ENCODE assay signal across 21 cellular contexts in genomic region chr2:88136817-88137216, GRCh38.
A peak's percentile ranks its signal among the peaks of the same experiment; 100 is the strongest.
DNase-seq lines count a peak whose midpoint lies in the region; ATAC-seq and FAIRE-seq lines count a peak whose summit lies in the region.
"Had no signal": no experiment of that assay in that cellular context is flagged by ENCODE, and none has a peak within 500 bp of the region (broad histone marks: within the 10 kb centered on the region; RNA-seq: fewer than 3 reads in every experiment).

No MANE protein-coding gene starts in this region.

- FAIRE-seq in urothelium cell line (lab: Jason Lieb, UNC) = peak; percentile 20
- FAIRE-seq: GM12891, GM18507, H54 had no signal

- no peak for ATAC-seq in HG03469 (IDR thresholded peaks at IDR 0.05; ENCODE audit: unreplicated experiment)
- no peak for ATAC-seq in HG03159 (IDR thresholded peaks at IDR 0.05; ENCODE audit: unreplicated experiment)

- H3K27me3 ChIP-seq in layer of hippocampus (ENCODE audit: control insufficient read depth, insufficient read depth, low read length) = no peaks in the 10 kb centered on the region
- H3K27me3 ChIP-seq: BLaER1 treated with 17β-estradiol and CSF1 and Interleukin-3, amounts not matched to agents 10 nM and 100 nM had no signal

- H3K27ac ChIP-seq in cingulate gyrus (ENCODE audit: low read depth, low read length) = peak overlapping the region; percentile 76
- peak overlapping the region; percentile 55 for H3K27ac ChIP-seq in layer of hippocampus (ENCODE audit: low read depth, low read length)
- H3K27ac ChIP-seq: BLaER1 treated with 17β-estradiol and CSF1 and Interleukin-3, amounts not matched to agents 10 nM and 100 nM; KMS-11 had no signal

- DNase-seq in nucleus accumbens (lab: John Stamatoyannopoulos, UW) (peak in 43 of 56 donors; percentile 6 to 71 (median 39)), urothelium cell line (ENCODE audit: low spot score) (no peak)
- DNase-seq in activated CD8-positive, alpha-beta memory T cell treated with anti-CD3 and anti-CD28 coated beads, Interleukin-2, amount 50 U/mL, for 4 hours = no peak
- DNase-seq: CD8-positive, alpha-beta memory T cell; DMS53; EL; MV-4-11; NCI-H1694 treated with DMSO at 0.1 percent for 48 hours; NCI-H2227 treated with DMSO at 0.1 percent for 48 hours; NCI-H510A treated with DMSO at 0.1 percent for 48 hours; NCI-H82; SHP77 had no signal

Comparison
In these comparisons a context has a peak if more than half of its experiments do, and no peak if none do; other contexts are left out.
1. DNase-seq: peak in nucleus accumbens (43 of 56); none in urothelium cell line (single experiment) and activated CD8-positive, alpha-beta memory T cell treated with anti-CD3 and anti-CD28 coated beads, Interleukin-2, amount 50 U/mL, for 4 hours (single experiment).